1 cellular context compared by ENCODE assay signal in the genomic region with DNA sequence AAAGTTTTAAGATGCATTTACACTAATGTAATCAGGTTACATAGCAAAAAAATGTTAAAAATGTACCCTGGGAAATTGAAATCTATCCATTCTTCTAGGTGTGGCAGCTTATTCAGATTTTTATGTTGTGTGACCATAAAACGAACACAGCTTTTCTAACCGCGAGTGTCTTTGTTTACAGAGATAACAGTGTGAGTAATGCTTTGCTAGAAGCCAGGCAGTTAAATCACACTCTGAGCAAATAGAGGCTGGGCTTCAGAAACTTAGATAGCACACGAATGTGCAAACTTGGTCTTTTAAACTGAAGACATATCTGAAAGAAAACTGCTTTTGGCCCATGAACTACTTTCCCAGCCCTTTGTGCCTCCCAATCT.
TF ChIP-seq lines count a peak whose summit lies in the region.

No MANE protein-coding gene starts in this region.

TF ChIP-seq in HepG2, 621 proteins besides CTCF, POLR2A, EP300 and RAD21 (continued from another document and continues in another):
- TF ChIP-seq MED13 (CRISPR knock-in tag; IDR thresholded peaks at IDR 0.05) (peak; percentile 34; the same call in 1 of the 2 replicates), PRDM10 (CRISPR knock-in tag; IDR thresholded peaks at IDR 0.05; ENCODE audit: low read depth) (no peak), ZNF33B (CRISPR knock-in tag; IDR thresholded peaks at IDR 0.05) (no peak; the same call in 1 of the 2 replicates), KMT2A (CRISPR knock-in tag; IDR thresholded peaks at IDR 0.05) (peak; percentile 83; the same call in 1 of the 2 replicates), CREB1 (IDR thresholded peaks at IDR 0.05) (0 out of 2 replicates have a peak, but pooled peaks have one; percentile 4), CREB1 (CRISPR knock-in tag; IDR thresholded peaks at IDR 0.05) (peak; percentile 77), ZNF770 (CRISPR knock-in tag; IDR thresholded peaks at IDR 0.05) (peak; percentile 70; the same call in 1 of the 2 replicates), RFX1 (IDR thresholded peaks at IDR 0.05) (no peak), KAT2B (IDR thresholded peaks at IDR 0.05; ENCODE audit: borderline replicate concordance, low read depth, low read length) (no peak), NKX3-1 (CRISPR knock-in tag; IDR thresholded peaks at IDR 0.05) (peak; percentile 69), MBD4 (IDR thresholded peaks at IDR 0.05; ENCODE audit: borderline replicate concordance, low read length) (peak; percentile 93), NR2C2 (CRISPR knock-in tag; IDR thresholded peaks at IDR 0.05; ENCODE audit: borderline replicate concordance) (peak; percentile 21; the same call in 1 of the 2 replicates), SCMH1 (CRISPR knock-in tag; IDR thresholded peaks at IDR 0.05; ENCODE audit: borderline replicate concordance) (no peak), NFIB (CRISPR knock-in tag; IDR thresholded peaks at IDR 0.05; ENCODE audit: borderline replicate concordance) (no peak), ZNF33A (CRISPR knock-in tag; IDR thresholded peaks at IDR 0.05; ENCODE audit: borderline replicate concordance) (peak; percentile 58; the same call in 1 of the 2 replicates), ZNF253 (CRISPR knock-in tag; IDR thresholded peaks at IDR 0.05; ENCODE audit: borderline replicate concordance) (no peak), ZNF530 (CRISPR knock-in tag; IDR thresholded peaks at IDR 0.05; ENCODE audit: low read depth) (no peak), WIZ (CRISPR knock-in tag; IDR thresholded peaks at IDR 0.05) (no peak), SNAI1 (CRISPR knock-in tag; IDR thresholded peaks at IDR 0.05; ENCODE audit: borderline replicate concordance) (peak; percentile 24; the same call in 1 of the 2 replicates), ZNF234 (CRISPR knock-in tag; conservative IDR thresholded peaks at IDR 0.05) (no peak), ZNF644 (CRISPR knock-in tag; IDR thresholded peaks at IDR 0.05; ENCODE audit: low read depth) (peak; percentile 42; the same call in 1 of the 2 replicates), ZBED4 (CRISPR knock-in tag; IDR thresholded peaks at IDR 0.05; ENCODE audit: borderline replicate concordance) (0 out of 2 replicates have a peak, but pooled peaks have one; percentile 35), ARNTL (CRISPR knock-in tag; IDR thresholded peaks at IDR 0.05) (peak; percentile 48; the same call in 1 of the 2 replicates), NPAS2 (CRISPR knock-in tag; IDR thresholded peaks at IDR 0.05; ENCODE audit: borderline replicate concordance) (no peak), ONECUT2 (CRISPR knock-in tag; IDR thresholded peaks at IDR 0.05) (0 out of 2 replicates have a peak, but pooled peaks have one; percentile 22), NCOR1 (IDR thresholded peaks at IDR 0.05; ENCODE audit: borderline replicate concordance, low read length) (peak; percentile 16; the same call in 1 of the 2 replicates), ZFP37 (CRISPR knock-in tag; IDR thresholded peaks at IDR 0.05; ENCODE audit: borderline replicate concordance) (0 out of 2 replicates have a peak, but pooled peaks have one; percentile 60), SMARCE1 (IDR thresholded peaks at IDR 0.05; ENCODE audit: borderline replicate concordance) (0 out of 2 replicates have a peak, but pooled peaks have one; percentile 29), FOXA1 (IDR thresholded peaks at IDR 0.05) (peak; percentile 83), FOXA1 (CRISPR knock-in tag; IDR thresholded peaks at IDR 0.05) (peak; percentile 96), HNF4A (CRISPR knock-in tag; IDR thresholded peaks at IDR 0.05) (peak; percentile 74), FOSL1 (CRISPR knock-in tag; IDR thresholded peaks at IDR 0.05; ENCODE audit: borderline replicate concordance) (peak; percentile 87; the same call in 1 of the 2 replicates)
- TF ChIP-seq, protein P1, sequence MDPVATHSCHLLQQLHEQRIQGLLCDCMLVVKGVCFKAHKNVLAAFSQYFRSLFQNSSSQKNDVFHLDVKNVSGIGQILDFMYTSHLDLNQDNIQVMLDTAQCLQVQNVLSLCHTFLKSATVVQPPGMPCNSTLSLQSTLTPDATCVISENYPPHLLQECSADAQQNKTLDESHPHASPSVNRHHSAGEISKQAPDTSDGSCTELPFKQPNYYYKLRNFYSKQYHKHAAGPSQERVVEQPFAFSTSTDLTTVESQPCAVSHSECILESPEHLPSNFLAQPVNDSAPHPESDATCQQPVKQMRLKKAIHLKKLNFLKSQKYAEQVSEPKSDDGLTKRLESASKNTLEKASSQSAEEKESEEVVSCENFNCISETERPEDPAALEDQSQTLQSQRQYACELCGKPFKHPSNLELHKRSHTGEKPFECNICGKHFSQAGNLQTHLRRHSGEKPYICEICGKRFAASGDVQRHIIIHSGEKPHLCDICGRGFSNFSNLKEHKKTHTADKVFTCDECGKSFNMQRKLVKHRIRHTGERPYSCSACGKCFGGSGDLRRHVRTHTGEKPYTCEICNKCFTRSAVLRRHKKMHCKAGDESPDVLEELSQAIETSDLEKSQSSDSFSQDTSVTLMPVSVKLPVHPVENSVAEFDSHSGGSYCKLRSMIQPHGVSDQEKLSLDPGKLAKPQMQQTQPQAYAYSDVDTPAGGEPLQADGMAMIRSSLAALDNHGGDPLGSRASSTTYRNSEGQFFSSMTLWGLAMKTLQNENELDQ (CRISPR knock-in tag; IDR thresholded peaks at IDR 0.05; ENCODE audit: borderline replicate concordance) = no peak
- TF ChIP-seq, protein P2, sequence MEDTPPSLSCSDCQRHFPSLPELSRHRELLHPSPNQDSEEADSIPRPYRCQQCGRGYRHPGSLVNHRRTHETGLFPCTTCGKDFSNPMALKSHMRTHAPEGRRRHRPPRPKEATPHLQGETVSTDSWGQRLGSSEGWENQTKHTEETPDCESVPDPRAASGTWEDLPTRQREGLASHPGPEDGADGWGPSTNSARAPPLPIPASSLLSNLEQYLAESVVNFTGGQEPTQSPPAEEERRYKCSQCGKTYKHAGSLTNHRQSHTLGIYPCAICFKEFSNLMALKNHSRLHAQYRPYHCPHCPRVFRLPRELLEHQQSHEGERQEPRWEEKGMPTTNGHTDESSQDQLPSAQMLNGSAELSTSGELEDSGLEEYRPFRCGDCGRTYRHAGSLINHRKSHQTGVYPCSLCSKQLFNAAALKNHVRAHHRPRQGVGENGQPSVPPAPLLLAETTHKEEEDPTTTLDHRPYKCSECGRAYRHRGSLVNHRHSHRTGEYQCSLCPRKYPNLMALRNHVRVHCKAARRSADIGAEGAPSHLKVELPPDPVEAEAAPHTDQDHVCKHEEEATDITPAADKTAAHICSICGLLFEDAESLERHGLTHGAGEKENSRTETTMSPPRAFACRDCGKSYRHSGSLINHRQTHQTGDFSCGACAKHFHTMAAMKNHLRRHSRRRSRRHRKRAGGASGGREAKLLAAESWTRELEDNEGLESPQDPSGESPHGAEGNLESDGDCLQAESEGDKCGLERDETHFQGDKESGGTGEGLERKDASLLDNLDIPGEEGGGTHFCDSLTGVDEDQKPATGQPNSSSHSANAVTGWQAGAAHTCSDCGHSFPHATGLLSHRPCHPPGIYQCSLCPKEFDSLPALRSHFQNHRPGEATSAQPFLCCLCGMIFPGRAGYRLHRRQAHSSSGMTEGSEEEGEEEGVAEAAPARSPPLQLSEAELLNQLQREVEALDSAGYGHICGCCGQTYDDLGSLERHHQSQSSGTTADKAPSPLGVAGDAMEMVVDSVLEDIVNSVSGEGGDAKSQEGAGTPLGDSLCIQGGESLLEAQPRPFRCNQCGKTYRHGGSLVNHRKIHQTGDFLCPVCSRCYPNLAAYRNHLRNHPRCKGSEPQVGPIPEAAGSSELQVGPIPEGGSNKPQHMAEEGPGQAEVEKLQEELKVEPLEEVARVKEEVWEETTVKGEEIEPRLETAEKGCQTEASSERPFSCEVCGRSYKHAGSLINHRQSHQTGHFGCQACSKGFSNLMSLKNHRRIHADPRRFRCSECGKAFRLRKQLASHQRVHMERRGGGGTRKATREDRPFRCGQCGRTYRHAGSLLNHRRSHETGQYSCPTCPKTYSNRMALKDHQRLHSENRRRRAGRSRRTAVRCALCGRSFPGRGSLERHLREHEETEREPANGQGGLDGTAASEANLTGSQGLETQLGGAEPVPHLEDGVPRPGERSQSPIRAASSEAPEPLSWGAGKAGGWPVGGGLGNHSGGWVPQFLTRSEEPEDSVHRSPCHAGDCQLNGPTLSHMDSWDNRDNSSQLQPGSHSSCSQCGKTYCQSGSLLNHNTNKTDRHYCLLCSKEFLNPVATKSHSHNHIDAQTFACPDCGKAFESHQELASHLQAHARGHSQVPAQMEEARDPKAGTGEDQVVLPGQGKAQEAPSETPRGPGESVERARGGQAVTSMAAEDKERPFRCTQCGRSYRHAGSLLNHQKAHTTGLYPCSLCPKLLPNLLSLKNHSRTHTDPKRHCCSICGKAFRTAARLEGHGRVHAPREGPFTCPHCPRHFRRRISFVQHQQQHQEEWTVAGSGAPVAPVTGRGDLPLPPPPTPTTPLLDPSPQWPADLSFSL (CRISPR knock-in tag; IDR thresholded peaks at IDR 0.05) = peak; percentile 94
- TF ChIP-seq, protein P3, sequence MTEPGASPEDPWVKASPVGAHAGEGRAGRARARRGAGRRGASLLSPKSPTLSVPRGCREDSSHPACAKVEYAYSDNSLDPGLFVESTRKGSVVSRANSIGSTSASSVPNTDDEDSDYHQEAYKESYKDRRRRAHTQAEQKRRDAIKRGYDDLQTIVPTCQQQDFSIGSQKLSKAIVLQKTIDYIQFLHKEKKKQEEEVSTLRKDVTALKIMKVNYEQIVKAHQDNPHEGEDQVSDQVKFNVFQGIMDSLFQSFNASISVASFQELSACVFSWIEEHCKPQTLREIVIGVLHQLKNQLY (CRISPR knock-in tag; IDR thresholded peaks at IDR 0.05) = peak; percentile 47; the same call in 1 of the 2 replicates
